25 cellular contexts compared by ENCODE assay signal in genomic region chr12:90802727-90803126, GRCh38.
"Had no signal": no experiment of that assay in that cellular context is flagged by ENCODE, and none has a peak within 500 bp of the region (broad histone marks: within the 10 kb centered on the region; RNA-seq: fewer than 3 reads in every experiment).

No MANE protein-coding gene starts in this region.

- H3K27ac Mint-ChIP-seq: naive thymus-derived CD4-positive, alpha-beta T cell; natural killer cell; nephron; progenitor cell of endocrine pancreas; stimulated activated memory B cell treated with anti-CD40 and anti-IgM and Interleukin-4, amounts not matched to agents 10 μg/mL and 1 μg/mL and 100 μg/mL, for 72 hours; stimulated activated naive CD8-positive, alpha-beta T cell treated with anti-CD3 and anti-CD28 coated beads, Interleukin-15, amount 100 ng/mL, for 72 hours; type B pancreatic cell had no signal

- H3K36me3 Mint-ChIP-seq: naive thymus-derived CD4-positive, alpha-beta T cell; natural killer cell; stimulated activated memory B cell treated with anti-CD40 and anti-IgM and Interleukin-4, amounts not matched to agents 10 μg/mL and 1 μg/mL and 100 μg/mL, for 72 hours; type B pancreatic cell had no signal

- H3K4me3 Mint-ChIP-seq: naive thymus-derived CD4-positive, alpha-beta T cell; natural killer cell; nephron; stimulated activated memory B cell treated with anti-CD40 and anti-IgM and Interleukin-4, amounts not matched to agents 10 μg/mL and 1 μg/mL and 100 μg/mL, for 72 hours; stimulated activated naive CD8-positive, alpha-beta T cell treated with anti-CD3 and anti-CD28 coated beads, Interleukin-15, amount 100 ng/mL, for 72 hours; type B pancreatic cell had no signal

- DNase-seq: naive thymus-derived CD4-positive, alpha-beta T cell; natural killer cell; nucleus accumbens; pancreas; psoas muscle; right cardiac atrium; spleen; stimulated activated CD4-positive, alpha-beta T cell treated with anti-CD3 and anti-CD28 coated beads, Interleukin-12 subunit alpha, Interleukin-12 subunit beta, amount 100 ng/mL, for 4 hours; stimulated activated CD4-positive, alpha-beta T cell treated with anti-CD3 and anti-CD28 coated beads, Interleukin-1b, Interleukin-23, amount 100 ng/mL, for 48 hours; stimulated activated CD4-positive, alpha-beta T cell treated with anti-CD3 and anti-CD28 coated beads, Interleukin-4, amount 100 ng/mL, for 1 hour; stimulated activated CD4-positive, alpha-beta T cell treated with anti-CD3 and anti-CD28 coated beads, Interleukin-4, amount 100 ng/mL, for 4 hours; stimulated activated CD8-positive, alpha-beta memory T cell treated with anti-CD3 and anti-CD28 coated beads, Interleukin-4, amount 100 ng/mL, for 48 hours; stimulated activated naive CD4-positive, alpha-beta T cell; stimulated activated naive CD8-positive, alpha-beta T cell treated with anti-CD3 and anti-CD28 coated beads, Interleukin-15, amount 100 ng/mL, for 72 hours; stimulated activated naive CD8-positive, alpha-beta T cell treated with anti-CD3 and anti-CD28 coated beads, Interleukin-15, Interleukin-2, amounts not matched to agents 100 U/mL and 50 U/mL, for 24 hours; substantia nigra; tibial artery; transverse colon; upper lobe of right lung; uterus had no signal

- H3K9me3 Mint-ChIP-seq: stimulated activated naive CD8-positive, alpha-beta T cell treated with anti-CD3 and anti-CD28 coated beads, Interleukin-15, amount 100 ng/mL, for 72 hours had no signal

- H3K4me1 Mint-ChIP-seq: natural killer cell; nephron; stimulated activated memory B cell treated with anti-CD40 and anti-IgM and Interleukin-4, amounts not matched to agents 10 μg/mL and 1 μg/mL and 100 μg/mL, for 72 hours; stimulated activated naive CD8-positive, alpha-beta T cell treated with anti-CD3 and anti-CD28 coated beads, Interleukin-15, amount 100 ng/mL, for 72 hours had no signal

- H3K27me3 Mint-ChIP-seq: progenitor cell of endocrine pancreas; stimulated activated memory B cell treated with anti-CD40 and anti-IgM and Interleukin-4, amounts not matched to agents 10 μg/mL and 1 μg/mL and 100 μg/mL, for 72 hours; stimulated activated naive CD8-positive, alpha-beta T cell treated with anti-CD3 and anti-CD28 coated beads, Interleukin-15, amount 100 ng/mL, for 72 hours; type B pancreatic cell had no signal

- ATAC-seq: naive thymus-derived CD4-positive, alpha-beta T cell; natural killer cell; pancreas; psoas muscle; right cardiac atrium; sciatic nerve; stimulated activated memory B cell treated with anti-CD40 and anti-IgM and Interleukin-4, amounts not matched to agents 10 μg/mL and 1 μg/mL and 100 μg/mL, for 72 hours; stimulated activated naive CD8-positive, alpha-beta T cell treated with anti-CD3 and anti-CD28 coated beads, Interleukin-15, amount 100 ng/mL, for 72 hours; stimulated activated naive CD8-positive, alpha-beta T cell treated with anti-CD3 and anti-CD28 coated beads, Interleukin-15, Interleukin-2, amounts not matched to agents 100 U/mL and 50 U/mL, for 24 hours; upper lobe of right lung had no signal
